23 cellular contexts compared by ENCODE assay signal in the genomic region with DNA sequence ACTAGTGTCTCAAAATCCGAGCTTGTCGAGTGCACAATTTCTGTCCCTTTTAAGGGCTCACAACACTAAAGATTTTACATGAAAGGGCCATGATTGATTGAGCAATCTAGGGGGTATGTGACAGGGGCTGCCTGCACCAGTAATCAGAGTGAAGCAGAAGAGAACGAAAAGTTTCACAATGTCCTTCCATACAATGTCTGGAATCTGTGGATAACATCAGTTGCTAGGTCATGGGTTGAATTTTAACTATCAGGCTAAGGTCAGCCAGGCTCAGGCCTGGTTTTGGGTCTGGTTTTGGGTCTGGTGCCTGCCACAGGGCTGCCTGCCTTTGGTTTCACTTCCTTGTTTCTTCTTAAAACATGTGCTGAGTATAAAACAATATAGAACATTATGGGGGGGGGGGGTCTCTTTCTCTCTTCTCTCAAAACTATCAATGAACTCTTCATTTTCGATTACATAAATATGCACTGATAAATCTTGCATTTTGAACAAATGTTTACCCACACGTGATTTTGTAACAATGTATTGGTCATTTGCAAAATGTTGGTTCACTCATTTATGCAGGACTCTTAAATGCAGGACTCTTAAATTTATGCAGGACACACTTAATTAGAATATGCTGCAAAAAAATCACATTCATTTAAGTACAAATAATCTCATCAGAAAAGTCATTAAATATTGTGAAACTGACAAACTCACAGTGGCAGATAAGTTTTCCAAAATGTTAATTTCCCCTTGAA.
DNase-seq lines count a peak whose midpoint lies in the region; ATAC-seq and TF ChIP-seq lines count a peak whose summit lies in the region.
"Had no signal": no experiment of that assay in that cellular context is flagged by ENCODE, and none has a peak within 500 bp of the region (broad histone marks: within the 10 kb centered on the region; RNA-seq: fewer than 3 reads in every experiment).

No MANE protein-coding gene starts in this region.

- no peak overlapping the region for H3K27ac Mint-ChIP-seq in stimulated activated naive B cell treated with anti-CD40 and anti-IgM and Interleukin-4, amounts not matched to agents 10 μg/mL and 1 μg/mL and 100 μg/mL, for 72 hours
- H3K27ac Mint-ChIP-seq in CD4-positive, alpha-beta T cell: no peak overlapping the region
- H3K27ac Mint-ChIP-seq: activated T-helper 17 cell treated with anti-CD3 and anti-CD28 coated beads, Interleukin-2, amount 50 U/mL, for 72 hours; CD8-positive, alpha-beta T cell; naive thymus-derived CD8-positive, alpha-beta T cell; stimulated activated naive CD8-positive, alpha-beta T cell treated with anti-CD3 and anti-CD28 coated beads, Interleukin-15, Interleukin-2, amounts not matched to agents 100 ng/mL and 50 ng/mL, for 24 hours; T-helper 1 cell treated with Interleukin-12 subunit alpha and Interleukin-12 subunit beta and Interleukin-4 antibody, amounts not matched to agents 30 μg/mL and 1 μg/mL, for 36 hours had no signal

- TF ChIP-seq CTCF in SK-N-SH (IDR thresholded peaks at IDR 0.05) (no peak), OCI-LY3 (IDR thresholded peaks at IDR 0.05; ENCODE audit: low read depth, low read length) (no peak)
- TF ChIP-seq CTCF in CD4-positive, alpha-beta T cell (IDR thresholded peaks at IDR 0.05): no peak

- no peaks in the 10 kb centered on the region for H3F3A ChIP-seq in SK-N-SH (replicated peaks; ENCODE audit: insufficient read depth)

- peaks cover 4 to 6% of the 10 kb centered on the region in 2 donors for H3K27me3 Mint-ChIP-seq in stimulated activated naive B cell treated with anti-CD40 and anti-IgM and Interleukin-4, amounts not matched to agents 10 μg/mL and 1 μg/mL and 100 μg/mL, for 72 hours
- no peaks in the 10 kb centered on the region for H3K27me3 Mint-ChIP-seq in CD4-positive, alpha-beta T cell
- H3K27me3 Mint-ChIP-seq: activated T-helper 17 cell treated with anti-CD3 and anti-CD28 coated beads, Interleukin-2, amount 50 U/mL, for 72 hours; naive thymus-derived CD8-positive, alpha-beta T cell; stimulated activated naive CD8-positive, alpha-beta T cell treated with anti-CD3 and anti-CD28 coated beads, Interleukin-15, Interleukin-2, amounts not matched to agents 100 ng/mL and 50 ng/mL, for 24 hours had no signal

- H3K79me2 ChIP-seq in SK-N-SH (ENCODE audit: insufficient read depth) (no peaks in the 10 kb centered on the region), OCI-LY3 (ENCODE audit: low read length) (no peaks in the 10 kb centered on the region)

- H3K9me2 ChIP-seq in SK-N-SH: no peaks in the 10 kb centered on the region

- H2AFZ ChIP-seq in SK-N-SH (ENCODE audit: low read depth) (no peak overlapping the region), OCI-LY3 (ENCODE audit: low read depth, low read length) (peak overlapping the region; percentile 34; the same call in 1 of the 2 replicates)

- no peaks in the 10 kb centered on the region for H4K20me1 ChIP-seq in SK-N-SH (ENCODE audit: insufficient read depth)
- H4K20me1 ChIP-seq in OCI-LY3 (ENCODE audit: insufficient read depth, low read length): no peaks in the 10 kb centered on the region

- H3K27me3 ChIP-seq in SK-N-SH (ENCODE audit: insufficient read depth) (no peaks in the 10 kb centered on the region), OCI-LY3 (ENCODE audit: low read depth, low read length) (no peaks in the 10 kb centered on the region)
- H3K27me3 ChIP-seq in CD4-positive, alpha-beta T cell (ENCODE audit: control insufficient read depth, insufficient read depth, low read length): no peaks in the 10 kb centered on the region
- H3K27me3 ChIP-seq: cardiac muscle cell, esophagus squamous epithelium, upper lobe of right lung had no signal

- H3K4me2 ChIP-seq in SK-N-SH (no peak overlapping the region), OCI-LY3 (ENCODE audit: low read length) (peak overlapping the region; percentile 69)

- H3K36me3 ChIP-seq in SK-N-SH (replicated peaks in 1 of 2; ENCODE audit: control insufficient read depth in 1 of 2, insufficient read depth in 2 of 2, low read length in 1 of 2) (no peaks in the 10 kb centered on the region), OCI-LY3 (replicated peaks; ENCODE audit: low read depth, low read length) (peaks cover 8% of the 10 kb centered on the region)
- H3K36me3 ChIP-seq: cardiac muscle cell, esophagus squamous epithelium, lower lobe of right lung, upper lobe of right lung had no signal

- intact Hi-C loops in CD4-positive, alpha-beta T cell (cut with DNase I, micrococcal nuclease): no loop called here

- peak overlapping the region in 1 of 2 donors; percentile 11 for H3K4me3 Mint-ChIP-seq in stimulated activated naive B cell treated with anti-CD40 and anti-IgM and Interleukin-4, amounts not matched to agents 10 μg/mL and 1 μg/mL and 100 μg/mL, for 72 hours
- no peak overlapping the region for H3K4me3 Mint-ChIP-seq in CD4-positive, alpha-beta T cell
- H3K4me3 Mint-ChIP-seq: activated T-helper 17 cell treated with anti-CD3 and anti-CD28 coated beads, Interleukin-2, amount 50 U/mL, for 72 hours; CD8-positive, alpha-beta T cell; naive thymus-derived CD8-positive, alpha-beta T cell; stimulated activated naive CD8-positive, alpha-beta T cell treated with anti-CD3 and anti-CD28 coated beads, Interleukin-15, Interleukin-2, amounts not matched to agents 100 ng/mL and 50 ng/mL, for 24 hours; T-helper 1 cell treated with Interleukin-12 subunit alpha and Interleukin-12 subunit beta and Interleukin-4 antibody, amounts not matched to agents 30 μg/mL and 1 μg/mL, for 36 hours had no signal

- POLR2A ChIA-PET in SK-N-SH (lab: Yijun Ruan, JAX): no interaction called here
- POLR2A ChIA-PET in CD4-positive, alpha-beta T cell (lab: Charles Lee): no interaction called here

- H3K4me1 ChIP-seq in SK-N-SH (ENCODE audit: control insufficient read depth in 1 of 2, insufficient read depth in 2 of 2, low read depth in 1 of 2, low read length in 1 of 2): peaks cover 3 to 4% of the 10 kb centered on the region in 2 experiments; a peak in 2 of 4 replicates
- H3K4me1 ChIP-seq in OCI-LY3 (ENCODE audit: low read length): peaks cover 35% of the 10 kb centered on the region
- H3K4me1 ChIP-seq: esophagus squamous epithelium, lower lobe of right lung, psoas muscle, upper lobe of right lung had no signal

- no peak for TF ChIP-seq RAD21 in SK-N-SH (IDR thresholded peaks at IDR 0.05; ENCODE audit: low read length)

- 56% methylated on average over 5 of the region's 5 CpGs for WGBS in SK-N-SH (ENCODE audit: low lambda C conversion rate)

- peaks cover 14 to 20% of the 10 kb centered on the region in 2 donors for H3K4me1 Mint-ChIP-seq in stimulated activated naive B cell treated with anti-CD40 and anti-IgM and Interleukin-4, amounts not matched to agents 10 μg/mL and 1 μg/mL and 100 μg/mL, for 72 hours
- no peaks in the 10 kb centered on the region for H3K4me1 Mint-ChIP-seq in CD4-positive, alpha-beta T cell (ENCODE audit: low read depth)
- H3K4me1 Mint-ChIP-seq: activated T-helper 17 cell treated with anti-CD3 and anti-CD28 coated beads, Interleukin-2, amount 50 U/mL, for 72 hours; naive thymus-derived CD8-positive, alpha-beta T cell had no signal

- H3K9me3 Mint-ChIP-seq in stimulated activated naive B cell treated with anti-CD40 and anti-IgM and Interleukin-4, amounts not matched to agents 10 μg/mL and 1 μg/mL and 100 μg/mL, for 72 hours: peaks cover 0 to 1% of the 10 kb centered on the region in 2 donors
- peaks cover 6% of the 10 kb centered on the region for H3K9me3 Mint-ChIP-seq in CD4-positive, alpha-beta T cell
- H3K9me3 Mint-ChIP-seq: CD8-positive, alpha-beta T cell; T-helper 1 cell treated with Interleukin-12 subunit alpha and Interleukin-12 subunit beta and Interleukin-4 antibody, amounts not matched to agents 30 μg/mL and 1 μg/mL, for 36 hours had no signal

- H3K4me3 ChIP-seq in SK-N-SH (ENCODE audit: low read depth in 2 of 2, low read length in 1 of 2): no peak overlapping the region
- H3K4me3 ChIP-seq in OCI-LY3 (ENCODE audit: low read length): peak overlapping the region; percentile 35
- H3K4me3 ChIP-seq: cardiac muscle cell, esophagus squamous epithelium, lower lobe of right lung, psoas muscle, upper lobe of right lung had no signal

- ATAC-seq in SK-N-SH treated with all-trans-retinoic acid at 6 μM for 48 hours (no peak), GM21381 (IDR thresholded peaks at IDR 0.05; ENCODE audit: unreplicated experiment) (no peak)
- no peak for ATAC-seq in stimulated activated naive B cell treated with anti-CD40 and anti-IgM and Interleukin-4, amounts not matched to agents 10 μg/mL and 1 μg/mL and 100 μg/mL, for 72 hours (replicated peaks)
- no peak for ATAC-seq in CD4-positive, alpha-beta T cell (ENCODE audit: poor library complexity)
- ATAC-seq: activated CD4-positive, CD25-positive, alpha-beta regulatory T cell treated with anti-CD3 and anti-CD28 coated beads, Interleukin-2, amount 50 U/mL, for 24 hours; activated T-helper 17 cell treated with anti-CD3 and anti-CD28 coated beads, Interleukin-2, amount 50 U/mL, for 72 hours; CD8-positive, alpha-beta T cell; lower lobe of right lung; naive thymus-derived CD8-positive, alpha-beta T cell; psoas muscle; upper lobe of right lung had no signal

- DNase-seq in SK-N-SH (no peak), kidney tubule cell (ENCODE audit: low spot score) (peak; percentile 22)
- peak; percentile 23 for DNase-seq in stimulated activated naive B cell treated with anti-CD40 and anti-IgM and Interleukin-4, amounts not matched to agents 10 μg/mL and 1 μg/mL and 100 μg/mL, for 72 hours
- DNase-seq in CD4-positive, alpha-beta T cell: no peak
- DNase-seq in activated CD4-positive, CD25-positive, alpha-beta regulatory T cell (lab: John Stamatoyannopoulos, UW): no peak
- DNase-seq: activated CD8-positive, alpha-beta memory T cell treated with anti-CD3 and anti-CD28 coated beads for 24 hours; CD8-positive, alpha-beta T cell; esophagus squamous epithelium; lower lobe of right lung; naive thymus-derived CD8-positive, alpha-beta T cell; NCI-H1105 treated with DMSO at 0.1 percent for 48 hours; NCI-H774; psoas muscle; upper lobe of right lung had no signal

- H3K27ac ChIP-seq in SK-N-SH (ENCODE audit: low read depth in 2 of 2, low read length in 1 of 2): no peak overlapping the region
- H3K27ac ChIP-seq in OCI-LY3 (ENCODE audit: low read length): peak overlapping the region; percentile 78
- no peak overlapping the region for H3K27ac ChIP-seq in CD4-positive, alpha-beta T cell (ENCODE audit: low read depth, low read length)
- H3K27ac ChIP-seq: cardiac muscle cell, esophagus squamous epithelium, lower lobe of right lung, psoas muscle, RWPE1, upper lobe of right lung had no signal

- no peaks in the 10 kb centered on the region for H3K36me3 Mint-ChIP-seq in stimulated activated naive B cell treated with anti-CD40 and anti-IgM and Interleukin-4, amounts not matched to agents 10 μg/mL and 1 μg/mL and 100 μg/mL, for 72 hours
- no peaks in the 10 kb centered on the region for H3K36me3 Mint-ChIP-seq in CD4-positive, alpha-beta T cell (ENCODE audit: low read depth)
- H3K36me3 Mint-ChIP-seq: CD8-positive, alpha-beta T cell; naive thymus-derived CD8-positive, alpha-beta T cell had no signal

- no peak overlapping the region for H3K9ac ChIP-seq in SK-N-SH
- H3K9ac ChIP-seq in OCI-LY3 (ENCODE audit: low read length): peak overlapping the region; percentile 17; the same call in 1 of the 2 replicates

- H3K9me3 ChIP-seq in SK-N-SH (no peaks in the 10 kb centered on the region), OCI-LY3 (ENCODE audit: insufficient read depth, low read length) (no peaks in the 10 kb centered on the region)
- H3K9me3 ChIP-seq in CD4-positive, alpha-beta T cell (ENCODE audit: control insufficient read depth, low read length): peaks cover 3% of the 10 kb centered on the region
- H3K9me3 ChIP-seq: esophagus squamous epithelium, lower lobe of right lung, psoas muscle, upper lobe of right lung had no signal

- CTCF ChIA-PET in SK-N-SH (lab: Yijun Ruan, JAX): interaction anchor here (1.4 kb wide), 1 partner anchor 17 kb away, joined by 4 read pairs; no protein-coding TSS in a partner anchor
- CTCF ChIA-PET in CD4-positive, alpha-beta T cell (lab: Charles Lee): no interaction called here

- no peak for TF ChIP-seq EP300 in SK-N-SH (IDR thresholded peaks at IDR 0.05; ENCODE audit: borderline replicate concordance in 1 of 2, low read depth in 1 of 2, low read length in 1 of 2)

Comparison
In these comparisons a context has a peak if more than half of its experiments do, and no peak if none do; other contexts are left out.
1. DNase-seq: peak in kidney tubule cell (single experiment) and stimulated activated naive B cell treated with anti-CD40 and anti-IgM and Interleukin-4, amounts not matched to agents 10 μg/mL and 1 μg/mL and 100 μg/mL, for 72 hours (single experiment); none in SK-N-SH (single experiment), CD4-positive, alpha-beta T cell (0 of 10) and activated CD4-positive, CD25-positive, alpha-beta regulatory T cell (0 of 4).